Comparison of ENCODE assay signal across 2 cellular contexts in the genomic region with DNA sequence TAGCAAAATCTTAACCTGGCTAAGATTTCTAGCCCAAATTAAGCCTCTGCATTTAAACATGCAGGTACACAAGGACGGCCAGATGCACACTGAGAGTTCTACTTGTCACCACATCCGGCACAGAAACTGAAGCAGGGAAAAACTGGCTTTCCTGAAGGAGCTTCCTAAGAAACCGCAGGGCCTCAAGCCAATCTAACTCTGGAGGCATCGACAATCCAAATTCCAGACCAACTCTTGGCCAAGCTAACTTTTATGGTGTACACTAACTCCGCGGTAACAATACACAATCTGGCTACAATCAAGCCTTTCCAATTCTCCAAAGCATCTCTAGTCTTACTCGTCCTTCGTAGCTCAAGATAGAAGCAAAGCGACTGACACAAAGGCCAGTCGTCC.
TF ChIP-seq lines count a peak whose summit lies in the region.

No MANE protein-coding gene starts in this region.

TF ChIP-seq in A549, 52 proteins besides CTCF, POLR2A, EP300 and RAD21 (continued from another document):
- no peak for TF ChIP-seq HMGXB4 (CRISPR knock-in tag; IDR thresholded peaks at IDR 0.05; ENCODE audit: borderline replicate concordance)
- no peak for TF ChIP-seq KDM5A (IDR thresholded peaks at IDR 0.05)
- TF ChIP-seq GATA3 (IDR thresholded peaks at IDR 0.05; ENCODE audit: borderline replicate concordance), result no peak
- TF ChIP-seq MAFK (IDR thresholded peaks at IDR 0.05; ENCODE audit: partially characterized antibody), result no peak
- TF ChIP-seq HDAC2 (IDR thresholded peaks at IDR 0.05), result no peak
- no peak for TF ChIP-seq POLR2AphosphoS2 (conservative IDR thresholded peaks at IDR 0.05; ENCODE audit: low read length)
- TF ChIP-seq, protein P1, sequence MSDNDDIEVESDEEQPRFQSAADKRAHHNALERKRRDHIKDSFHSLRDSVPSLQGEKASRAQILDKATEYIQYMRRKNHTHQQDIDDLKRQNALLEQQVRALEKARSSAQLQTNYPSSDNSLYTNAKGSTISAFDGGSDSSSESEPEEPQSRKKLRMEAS (IDR thresholded peaks at IDR 0.05), result no peak
- TF ChIP-seq EHF (CRISPR knock-in tag; IDR thresholded peaks at IDR 0.05), result no peak
- TF ChIP-seq FOXS1 (CRISPR knock-in tag; IDR thresholded peaks at IDR 0.05), result no peak
- TF ChIP-seq HOXB5 (CRISPR knock-in tag; IDR thresholded peaks at IDR 0.05), result no peak
- TF ChIP-seq, protein P2, sequence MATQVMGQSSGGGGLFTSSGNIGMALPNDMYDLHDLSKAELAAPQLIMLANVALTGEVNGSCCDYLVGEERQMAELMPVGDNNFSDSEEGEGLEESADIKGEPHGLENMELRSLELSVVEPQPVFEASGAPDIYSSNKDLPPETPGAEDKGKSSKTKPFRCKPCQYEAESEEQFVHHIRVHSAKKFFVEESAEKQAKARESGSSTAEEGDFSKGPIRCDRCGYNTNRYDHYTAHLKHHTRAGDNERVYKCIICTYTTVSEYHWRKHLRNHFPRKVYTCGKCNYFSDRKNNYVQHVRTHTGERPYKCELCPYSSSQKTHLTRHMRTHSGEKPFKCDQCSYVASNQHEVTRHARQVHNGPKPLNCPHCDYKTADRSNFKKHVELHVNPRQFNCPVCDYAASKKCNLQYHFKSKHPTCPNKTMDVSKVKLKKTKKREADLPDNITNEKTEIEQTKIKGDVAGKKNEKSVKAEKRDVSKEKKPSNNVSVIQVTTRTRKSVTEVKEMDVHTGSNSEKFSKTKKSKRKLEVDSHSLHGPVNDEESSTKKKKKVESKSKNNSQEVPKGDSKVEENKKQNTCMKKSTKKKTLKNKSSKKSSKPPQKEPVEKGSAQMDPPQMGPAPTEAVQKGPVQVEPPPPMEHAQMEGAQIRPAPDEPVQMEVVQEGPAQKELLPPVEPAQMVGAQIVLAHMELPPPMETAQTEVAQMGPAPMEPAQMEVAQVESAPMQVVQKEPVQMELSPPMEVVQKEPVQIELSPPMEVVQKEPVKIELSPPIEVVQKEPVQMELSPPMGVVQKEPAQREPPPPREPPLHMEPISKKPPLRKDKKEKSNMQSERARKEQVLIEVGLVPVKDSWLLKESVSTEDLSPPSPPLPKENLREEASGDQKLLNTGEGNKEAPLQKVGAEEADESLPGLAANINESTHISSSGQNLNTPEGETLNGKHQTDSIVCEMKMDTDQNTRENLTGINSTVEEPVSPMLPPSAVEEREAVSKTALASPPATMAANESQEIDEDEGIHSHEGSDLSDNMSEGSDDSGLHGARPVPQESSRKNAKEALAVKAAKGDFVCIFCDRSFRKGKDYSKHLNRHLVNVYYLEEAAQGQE (IDR thresholded peaks at IDR 0.05), result no peak
- TF ChIP-seq PHF8 (IDR thresholded peaks at IDR 0.05; ENCODE audit: borderline replicate concordance, low read depth), result no peak
- no peak for TF ChIP-seq E2F6 (IDR thresholded peaks at IDR 0.05; ENCODE audit: borderline replicate concordance, low read depth)
- no peak for TF ChIP-seq TFCP2L1 (CRISPR knock-in tag; IDR thresholded peaks at IDR 0.05)

TF ChIP-seq in neural cell, 6 proteins besides CTCF, POLR2A, EP300 and RAD21 (continued from another document):
- TF ChIP-seq, protein P2 (IDR thresholded peaks at IDR 0.05; ENCODE audit: borderline replicate concordance), result no peak
- TF ChIP-seq EZH2 (IDR thresholded peaks at IDR 0.05; ENCODE audit: borderline replicate concordance, insufficient read depth, low read length, poor library complexity, severe bottlenecking) (no peak), MXI1 (conservative IDR thresholded peaks at IDR 0.05; ENCODE audit: poor library complexity, severe bottlenecking) (no peak)
